18 cellular contexts compared by ENCODE assay signal in the genomic region with DNA sequence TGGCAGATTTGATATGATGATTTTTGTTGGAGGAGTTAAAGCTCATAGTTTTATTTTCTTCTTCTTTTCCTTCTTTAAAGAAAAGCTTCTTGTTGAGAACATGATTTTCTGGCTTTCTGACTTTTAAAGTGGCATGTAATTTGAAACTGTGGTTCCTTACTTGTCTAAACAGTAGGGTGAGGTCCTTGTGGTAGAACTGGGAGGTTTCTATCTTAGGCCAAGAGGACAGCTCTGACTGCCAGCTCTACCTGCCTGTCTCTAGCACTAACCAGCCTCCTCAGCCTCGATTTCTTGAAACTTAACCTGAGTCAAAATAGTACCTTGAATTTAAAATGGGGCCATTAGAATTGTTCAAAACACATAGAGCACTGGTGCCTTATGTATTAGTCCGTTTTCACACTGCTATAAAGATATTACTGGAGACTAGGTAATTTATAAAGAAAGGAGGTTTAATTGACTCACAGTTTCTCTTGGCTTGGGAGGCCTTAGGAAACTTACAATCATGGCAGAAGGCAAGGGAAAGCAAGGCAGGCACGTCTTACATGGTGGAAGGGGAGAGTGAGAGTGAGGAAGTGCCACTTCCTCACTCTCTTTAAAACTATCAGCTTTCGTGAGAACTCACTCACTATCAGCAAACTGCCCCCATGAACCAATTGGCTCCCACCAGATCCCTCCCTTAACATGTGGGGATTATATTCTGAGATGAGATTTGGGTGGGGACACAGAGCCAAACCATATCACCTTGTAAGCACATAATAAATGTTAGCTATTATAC.
DNase-seq lines count a peak whose midpoint lies in the region; ATAC-seq and TF ChIP-seq lines count a peak whose summit lies in the region.
"Had no signal": no experiment of that assay in that cellular context is flagged by ENCODE, and none has a peak within 500 bp of the region (broad histone marks: within the 10 kb centered on the region; RNA-seq: fewer than 3 reads in every experiment).

No MANE protein-coding gene starts in this region.

- peaks cover 23% of the 10 kb centered on the region for H3K79me2 ChIP-seq in MM.1S (ENCODE audit: low read length)

- peak overlapping the region in 1 of 10 donors; percentile 21 for H3K4me3 Mint-ChIP-seq in naive thymus-derived CD4-positive, alpha-beta T cell
- H3K4me3 Mint-ChIP-seq: neural crest cell had no signal

- H2AFZ ChIP-seq in MM.1S (ENCODE audit: low read length) = no peak overlapping the region

- no peak overlapping the region; the same call in 1 of the 2 replicates for H3K4me2 ChIP-seq in MM.1S (ENCODE audit: low read depth, low read length)
- H3K4me2 ChIP-seq: A549 had no signal

- H3K4me3 ChIP-seq in MM.1S (ENCODE audit: low read length) = no peak overlapping the region
- H3K4me3 ChIP-seq in naive thymus-derived CD4-positive, alpha-beta T cell (ENCODE audit: low read length) = no peak overlapping the region
- H3K4me3 ChIP-seq: A549, adrenal gland, esophagus squamous epithelium, Peyer's patch, upper lobe of left lung had no signal

- peak overlapping the region; percentile 2; the same call in 1 of the 2 replicates for H3K27ac ChIP-seq in MM.1S (ENCODE audit: low read length)
- no peak overlapping the region for H3K27ac ChIP-seq in naive thymus-derived CD4-positive, alpha-beta T cell (ENCODE audit: low read depth, low read length)
- H3K27ac ChIP-seq: A549, adrenal gland, esophagus squamous epithelium, Peyer's patch, upper lobe of left lung had no signal

- H3K9me3 ChIP-seq in MM.1S (replicated peaks; ENCODE audit: insufficient read depth, low read length) = no peaks in the 10 kb centered on the region
- H3K9me3 ChIP-seq in naive thymus-derived CD4-positive, alpha-beta T cell (ENCODE audit: control insufficient read depth in 2 of 3, low read length in 3 of 3) = no peaks in the 10 kb centered on the region
- H3K9me3 ChIP-seq: A549, adrenal gland, esophagus squamous epithelium, Peyer's patch, upper lobe of left lung had no signal

- H3K27me3 Mint-ChIP-seq in naive thymus-derived CD4-positive, alpha-beta T cell = no peaks in the 10 kb centered on the region

- H3K36me3 Mint-ChIP-seq in naive thymus-derived CD4-positive, alpha-beta T cell = peaks cover 3 to 26% (median 13%) of the 10 kb centered on the region in 5 donors

- H4K20me1 ChIP-seq in MM.1S (ENCODE audit: insufficient read depth, low read length) = no peaks in the 10 kb centered on the region

- POLR2A ChIA-PET in naive thymus-derived CD4-positive, alpha-beta T cell (lab: Charles Lee) = no interaction called here

- H3F3A ChIP-seq in MM.1S (ENCODE audit: insufficient read depth, low read length) = no peaks in the 10 kb centered on the region

- H3K9me3 Mint-ChIP-seq in naive thymus-derived CD4-positive, alpha-beta T cell = peaks cover 0 to 5% (median 0%) of the 10 kb centered on the region in 11 donors
- H3K9me3 Mint-ChIP-seq: neural crest cell had no signal

- peaks cover 15% of the 10 kb centered on the region for H3K4me1 ChIP-seq in MM.1S (ENCODE audit: low read length)
- H3K4me1 ChIP-seq in naive thymus-derived CD4-positive, alpha-beta T cell (ENCODE audit: control insufficient read depth in 2 of 2, insufficient read depth in 2 of 2, low read length in 2 of 2) = no peaks in the 10 kb centered on the region
- H3K4me1 ChIP-seq: A549, adrenal gland, upper lobe of left lung had no signal

- CTCF ChIA-PET in naive thymus-derived CD4-positive, alpha-beta T cell (lab: Charles Lee) = interaction anchor here (0.5 kb wide), 1 partner anchor 11 kb away, joined by 5 read pairs; no protein-coding TSS in a partner anchor

- H3K36me3 ChIP-seq in MM.1S (replicated peaks; ENCODE audit: insufficient read depth, low read length) = no peaks in the 10 kb centered on the region
- H3K36me3 ChIP-seq in naive thymus-derived CD4-positive, alpha-beta T cell (ENCODE audit: control insufficient read depth in 2 of 3, insufficient read depth in 3 of 3, low read length in 3 of 3) = no peaks in the 10 kb centered on the region
- H3K36me3 ChIP-seq: adrenal gland, esophagus squamous epithelium, Peyer's patch, upper lobe of left lung had no signal

- peaks cover 10 to 42% (median 28%) of the 10 kb centered on the region in 7 donors for H3K4me1 Mint-ChIP-seq in naive thymus-derived CD4-positive, alpha-beta T cell
- H3K4me1 Mint-ChIP-seq: neural crest cell had no signal

- peak overlapping the region in 5 of 9 donors; percentile 49 to 86 (median 71) for H3K27ac Mint-ChIP-seq in naive thymus-derived CD4-positive, alpha-beta T cell

- TF ChIP-seq CTCF in MM.1S (IDR thresholded peaks at IDR 0.05; ENCODE audit: low read length) = no peak

- intact Hi-C loops in naive thymus-derived CD4-positive, alpha-beta T cell (cut with micrococcal nuclease) = no loop called here

- no peaks in the 10 kb centered on the region for H3K27me3 ChIP-seq in MM.1S (replicated peaks; ENCODE audit: insufficient read depth, low read length)
- H3K27me3 ChIP-seq in naive thymus-derived CD4-positive, alpha-beta T cell (ENCODE audit: control insufficient read depth in 2 of 2, insufficient read depth in 2 of 2, low read length in 2 of 2) = no peaks in the 10 kb centered on the region
- H3K27me3 ChIP-seq: adrenal gland, esophagus squamous epithelium, Peyer's patch, upper lobe of left lung had no signal

- H3K9ac ChIP-seq in MM.1S (ENCODE audit: low read length) = no peak overlapping the region

- no peaks in the 10 kb centered on the region for H3K9me2 ChIP-seq in MM.1S (replicated peaks; ENCODE audit: insufficient read depth, low read length)

- ATAC-seq in naive thymus-derived CD4-positive, alpha-beta T cell = no peak
- no peak for ATAC-seq in GM21529 (IDR thresholded peaks at IDR 0.05; ENCODE audit: unreplicated experiment)
- no peak for ATAC-seq in GM19395 (IDR thresholded peaks at IDR 0.05; ENCODE audit: unreplicated experiment)
- ATAC-seq: A549, sciatic nerve had no signal

- DNase-seq in NCI-H2171 treated with DMSO at 0.1 percent for 48 hours (lab: John Stamatoyannopoulos, UW) = peak; percentile 34
- no peak for DNase-seq in NCI-H2171 (lab: John Stamatoyannopoulos, UW)
- peak; percentile 31 for DNase-seq in MM.1S
- peak; percentile 42 for DNase-seq in astrocyte of the hippocampus (ENCODE audit: low read depth, low spot score)
- DNase-seq in naive thymus-derived CD4-positive, alpha-beta T cell = no peak
- no peak for DNase-seq in activated CD4-positive, alpha-beta T cell treated with anti-CD3 and anti-CD28 coated beads for 48 hours
- DNase-seq: adrenal gland; esophagus squamous epithelium; GF-D8; NCI-H446; Peyer's patch; stimulated activated CD4-positive, alpha-beta T cell treated with anti-CD3 and anti-CD28 coated beads, Interleukin-4, amount 100 ng/mL, for 4 hours; upper lobe of left lung had no signal

Comparison
In these comparisons a context has a peak if more than half of its experiments do, and no peak if none do; other contexts are left out.
1. DNase-seq: peak in NCI-H2171 treated with DMSO at 0.1 percent for 48 hours (single experiment), MM.1S (single experiment) and astrocyte of the hippocampus (single experiment); none in NCI-H2171 (single experiment), naive thymus-derived CD4-positive, alpha-beta T cell (0 of 9) and activated CD4-positive, alpha-beta T cell treated with anti-CD3 and anti-CD28 coated beads for 48 hours (single experiment).